In genomic region chr15:73448158-73448758, GRCh38 we compare ENCODE assay signal across 9 cellular contexts. TPM values are rescaled to one million over a fixed set of nuclear protein-coding genes. Genes with fewer than 3 reads are reported as not detected.
"Had no signal": no experiment of that assay in that cellular context is flagged by ENCODE, and none has a peak within 500 bp of the region (broad histone marks: within the 10 kb centered on the region; RNA-seq: fewer than 3 reads in every experiment).

No MANE protein-coding gene starts in this region.

RNA-seq across cellular contexts. Expression of gene REC114, which starts 5.3 kb away (rescaled TPM):
- total RNA-seq: chondrocyte, dermis microvascular lymphatic vessel endothelial cell, gastroesophageal sphincter, occipital lobe, posterior vena cava, subcutaneous adipose tissue, uterus had no signal
- polyA plus RNA-seq: esophagus, heart right ventricle had no signal
